In genomic region chr1:205440121-205440475, GRCh38 we compare ENCODE assay signal across 14 cellular contexts. TPM values are rescaled to one million over a fixed set of nuclear protein-coding genes. Genes with fewer than 3 reads are reported as not detected.
DNase-seq lines count a peak whose midpoint lies in the region; ATAC-seq lines count a peak whose summit lies in the region.
"Had no signal": no experiment of that assay in that cellular context is flagged by ENCODE, and none has a peak within 500 bp of the region (broad histone marks: within the 10 kb centered on the region; RNA-seq: fewer than 3 reads in every experiment).

No MANE protein-coding gene starts in this region.

- no peaks in the 10 kb centered on the region for H3K27me3 ChIP-seq in NT2/D1 (ENCODE audit: insufficient read depth, insufficient read length)
- no peaks in the 10 kb centered on the region for H3K27me3 ChIP-seq in effector memory CD4-positive, alpha-beta T cell (replicated peaks; ENCODE audit: control insufficient read depth, insufficient read depth, low read length, poor library complexity, severe bottlenecking)

- H3K27ac Mint-ChIP-seq in activated CD4-positive, alpha-beta T cell treated with anti-CD3 and anti-CD28 coated beads, Interleukin-2, amount 10 ng/mL, durations not matched to agents 24 days and 14 days: peak overlapping the region; percentile 91

- H3K4me1 Mint-ChIP-seq in activated CD4-positive, alpha-beta T cell treated with anti-CD3 and anti-CD28 coated beads, Interleukin-2, amount 10 ng/mL, durations not matched to agents 24 days and 14 days: peaks cover 22% of the 10 kb centered on the region

- H3K4me3 Mint-ChIP-seq in activated CD4-positive, alpha-beta T cell treated with anti-CD3 and anti-CD28 coated beads, Interleukin-2, amount 10 ng/mL, durations not matched to agents 24 days and 14 days: peak overlapping the region; percentile 82

- intact Hi-C loops in activated CD4-positive, alpha-beta T cell treated with anti-CD3 and anti-CD28 coated beads, Interleukin-2, amount 10 ng/mL, durations not matched to agents 24 days and 14 days (cut with micrococcal nuclease): loop anchor here (5.0 kb wide), 1 partner anchor 47 kb away; no protein-coding TSS in a partner anchor
- intact Hi-C loops in sciatic nerve (cut with DNase I): no loop called here

- H3K36me3 Mint-ChIP-seq in activated CD4-positive, alpha-beta T cell treated with anti-CD3 and anti-CD28 coated beads, Interleukin-2, amount 10 ng/mL, durations not matched to agents 24 days and 14 days (ENCODE audit: low read depth): no peaks in the 10 kb centered on the region

- ATAC-seq in sciatic nerve: no peak

- peaks cover 53% of the 10 kb centered on the region for H3K4me1 ChIP-seq in NT2/D1 (ENCODE audit: insufficient read depth, insufficient read length)
- peaks cover 17% of the 10 kb centered on the region for H3K4me1 ChIP-seq in effector memory CD4-positive, alpha-beta T cell (ENCODE audit: control insufficient read depth, insufficient read depth, low read length, poor library complexity, severe bottlenecking)

- no peaks in the 10 kb centered on the region for H3K9me3 ChIP-seq in NT2/D1 (ENCODE audit: insufficient read depth, low read length)
- H3K9me3 ChIP-seq in effector memory CD4-positive, alpha-beta T cell (ENCODE audit: control insufficient read depth, low read length): no peaks in the 10 kb centered on the region
- H3K9me3 ChIP-seq: thoracic aorta had no signal

- no peaks in the 10 kb centered on the region for H3K9me3 Mint-ChIP-seq in activated CD4-positive, alpha-beta T cell treated with anti-CD3 and anti-CD28 coated beads, Interleukin-2, amount 10 ng/mL, durations not matched to agents 24 days and 14 days
- H3K9me3 Mint-ChIP-seq: endodermal cell had no signal

- peak overlapping the region; percentile 57 for H3K27ac ChIP-seq in effector memory CD4-positive, alpha-beta T cell (ENCODE audit: insufficient read depth, low read length, poor library complexity, severe bottlenecking)
- H3K27ac ChIP-seq: thoracic aorta had no signal

- peaks cover 10% of the 10 kb centered on the region for H3K36me3 ChIP-seq in NT2/D1 (ENCODE audit: insufficient read depth, insufficient read length, low read length)
- no peaks in the 10 kb centered on the region for H3K36me3 ChIP-seq in effector memory CD4-positive, alpha-beta T cell (ENCODE audit: control insufficient read depth, insufficient read depth, low read length)
- H3K36me3 ChIP-seq: thoracic aorta had no signal

- H3K9ac ChIP-seq in NT2/D1 (ENCODE audit: insufficient read length, low read depth): peak overlapping the region; percentile 66

- no peak for DNase-seq in activated CD4-positive, alpha-beta T cell treated with anti-CD3 and anti-CD28 coated beads, Interleukin-2, amount 10 ng/mL, durations not matched to agents 24 days and 14 days
- no peak for DNase-seq in activated CD4-positive, alpha-beta T cell treated with anti-CD3 and anti-CD28 coated beads, Interleukin-2, amount 50 U/mL, for 1 hour
- no peak for DNase-seq in NT2/D1 (ENCODE audit: low read depth, low spot score)
- no peak for DNase-seq in effector memory CD4-positive, alpha-beta T cell
- DNase-seq in sciatic nerve (ENCODE audit: low spot score): peak; percentile 53
- no peak for DNase-seq in stimulated activated naive CD4-positive, alpha-beta T cell treated with Interleukin-2 at 50 U/mL for 16 hours (lab: John Stamatoyannopoulos, UW)
- no peak for DNase-seq in occipital lobe (lab: John Stamatoyannopoulos, UW)
- DNase-seq in RKO (ENCODE audit: low spot score): no peak
- DNase-seq: HCEC 1CT, NCI-H2081 had no signal

- no peak overlapping the region for H3K4me3 ChIP-seq in NT2/D1 (ENCODE audit: insufficient read length, low read depth)
- H3K4me3 ChIP-seq in effector memory CD4-positive, alpha-beta T cell (ENCODE audit: insufficient read depth, low read depth, low read length, poor library complexity, severe bottlenecking): no peak overlapping the region
- H3K4me3 ChIP-seq: K562, lung had no signal

- peaks cover 13% of the 10 kb centered on the region for H3K27me3 Mint-ChIP-seq in activated CD4-positive, alpha-beta T cell treated with anti-CD3 and anti-CD28 coated beads, Interleukin-2, amount 10 ng/mL, durations not matched to agents 24 days and 14 days

RNA-seq across cellular contexts. Expression of gene BLACAT1, which starts 15.7 kb away (rescaled TPM):
- total RNA-seq in activated CD4-positive, alpha-beta T cell treated with anti-CD3 and anti-CD28 coated beads, Interleukin-2, amount 10 ng/mL, durations not matched to agents 24 days and 14 days: 0.16 and 0.17 TPM in 2 replicates
- total RNA-seq in sciatic nerve (0.13 TPM), occipital lobe (0.94 TPM)
- total RNA-seq: thoracic aorta had no signal

RNA-seq across cellular contexts. Expression of gene LEMD1, which starts 18.2 kb away (rescaled TPM):
- 0.47 TPM in 1 of 2 replicates, not detected in the other for total RNA-seq in activated CD4-positive, alpha-beta T cell treated with anti-CD3 and anti-CD28 coated beads, Interleukin-2, amount 10 ng/mL, durations not matched to agents 24 days and 14 days
- not detected for total RNA-seq in sciatic nerve
- 6.9 TPM for total RNA-seq in occipital lobe
- total RNA-seq: thoracic aorta had no signal
